ENCODE assay signal across 8 cellular contexts in genomic region chr19:52095172-52096014, GRCh38. TPM values are rescaled to one million over a fixed set of nuclear protein-coding genes. Genes with fewer than 3 reads are reported as not detected.
DNase-seq lines count a peak whose midpoint lies in the region; ATAC-seq, FAIRE-seq and TF ChIP-seq lines count a peak whose summit lies in the region.

ZNF841 (minus strand) TSS chr19:52095765; CDS start chr19:52084801, 10,964 bp downstream.

- H3K4me3 Mint-ChIP-seq in naive B cell: peak within 1 kb of the TSS; percentile 94 to 99 (median 98)

- H3K9me3 ChIP-seq in HUES6 (ENCODE audit: control insufficient read depth, insufficient read depth, low read depth, low read length) (peaks cover 42% of the 10 kb centered on the region), fibroblast of lung (ENCODE audit: control insufficient read depth, insufficient read depth, low read depth, low read length) (no peaks in the 10 kb centered on the region)

- H3K4me2 ChIP-seq in fibroblast of lung (ENCODE audit: extremely low read depth, insufficient read depth, low read length): peak within 1 kb of the TSS; percentile 88

- peaks cover 29% of the 10 kb centered on the region for H3K79me2 ChIP-seq in fibroblast of lung (ENCODE audit: control insufficient read depth, insufficient read depth, low read length)

- H3K9ac ChIP-seq in HUES6 (ENCODE audit: low read length) (peak within 1 kb of the TSS; percentile 86), fibroblast of lung (ENCODE audit: insufficient read depth, low read length) (peak within 1 kb of the TSS; percentile 64)

- peak within 1 kb of the TSS; percentile 58 for H2AFZ ChIP-seq in fibroblast of lung (ENCODE audit: low read length)

- H3K4me1 Mint-ChIP-seq in naive B cell: peaks cover 28 to 48% (median 39%) of the 10 kb centered on the region in 3 donors

- H3K36me3 Mint-ChIP-seq in naive B cell: peaks cover 27 to 53% of the 10 kb centered on the region in 2 donors

- H3K27ac Mint-ChIP-seq in naive B cell: peak within 1 kb of the TSS; percentile 76 to 97 (median 93)

- no peaks in the 10 kb centered on the region for H3K27me3 ChIP-seq in BJ (ENCODE audit: control insufficient read depth, insufficient read depth, low read length)
- no peaks in the 10 kb centered on the region for H3K27me3 ChIP-seq in HUES6 (ENCODE audit: control insufficient read depth, insufficient read depth, low read length)
- H3K27me3 ChIP-seq in fibroblast of lung (ENCODE audit: control insufficient read depth, insufficient read depth, low read length): no peaks in the 10 kb centered on the region

- TF ChIP-seq CTCF in BJ (IDR thresholded peaks at IDR 0.05; ENCODE audit: insufficient read depth, low read depth, low read length) (0 out of 2 replicates have a peak, but pooled peaks have one; percentile 12), fibroblast of lung (conservative IDR thresholded peaks at IDR 0.05 in 1 of 2, IDR thresholded peaks at IDR 0.05 in 1 of 2; ENCODE audit: low read depth in 1 of 2, low read length in 2 of 2) (no peak)

- H3K27ac ChIP-seq in HUES6 (ENCODE audit: low read depth, low read length) (peak within 1 kb of the TSS; percentile 12; the same call in 1 of the 2 replicates), fibroblast of lung (ENCODE audit: insufficient read depth, low read length) (peak within 1 kb of the TSS; percentile 83)

- peak; percentile 54 for FAIRE-seq in RCC 7860 (lab: Jason Lieb, UNC)

- H3K9me3 Mint-ChIP-seq in naive B cell: peaks cover 12 to 77% (median 38%) of the 10 kb centered on the region in 7 donors

- POLR2A ChIA-PET in BJ (lab: Charles Lee): no interaction called here

- H3K27me3 Mint-ChIP-seq in naive B cell: no peaks in the 10 kb centered on the region

- peak; percentile 92 for ATAC-seq in GM19452 (IDR thresholded peaks at IDR 0.05; ENCODE audit: unreplicated experiment)
- peak; percentile 98 for ATAC-seq in naive B cell (ENCODE audit: low read depth in 2 of 2)

- H4K20me1 ChIP-seq in fibroblast of lung (ENCODE audit: control insufficient read depth, extremely low read depth, insufficient read depth, low read length): no peaks in the 10 kb centered on the region

- H3K4me1 ChIP-seq in HUES6 (ENCODE audit: control insufficient read depth, insufficient read depth, low read length): no peaks in the 10 kb centered on the region
- H3K4me1 ChIP-seq in fibroblast of lung (ENCODE audit: control insufficient read depth, extremely low read depth, insufficient read depth, low read length): no peaks in the 10 kb centered on the region

- CTCF ChIA-PET in BJ (lab: Yijun Ruan, JAX): no interaction called here

- H3K36me3 ChIP-seq in BJ (ENCODE audit: control insufficient read depth, insufficient read depth, low read length) (peaks cover 3% of the 10 kb centered on the region), HUES6 (ENCODE audit: control insufficient read depth, insufficient read depth, low read length) (peaks cover 8% of the 10 kb centered on the region), fibroblast of lung (ENCODE audit: control insufficient read depth, insufficient read depth, low read length) (no peaks in the 10 kb centered on the region)

- H3K4me3 ChIP-seq in BJ (ENCODE audit: low read depth, low read length) (peak within 1 kb of the TSS; percentile 79), HUES6 (ENCODE audit: low read depth, low read length) (peak within 1 kb of the TSS; percentile 94), fibroblast of lung (replicated peaks in 1 of 4; ENCODE audit: control extremely low read depth in 1 of 4, insufficient read depth in 1 of 4, low read depth in 3 of 4, low read length in 4 of 4) (peak within 1 kb of the TSS; percentile 83 to 99 (median 91))

- DNase-seq in BJ (ENCODE audit: low read depth): peak; percentile 77
- peak; percentile 77 for DNase-seq in RCC 7860 (ENCODE audit: low spot score)
- DNase-seq in activated T-helper 1 cell treated with anti-CD3 and anti-CD28 coated beads, Interleukin-2, amount 50 U/mL, for 16 hours (ENCODE audit: low read depth in 1 of 2, low spot score in 1 of 2): peak; percentile 64 to 73
- DNase-seq in fibroblast of lung (ENCODE audit: low read depth in 2 of 2): peak; percentile 93 to 95
- DNase-seq in naive B cell: peak; percentile 83
- DNase-seq in stimulated activated CD8-positive, alpha-beta memory T cell treated with anti-CD3 and anti-CD28 coated beads, Interleukin-7, amount 100 ng/mL, for 4 hours (ENCODE audit: low read depth in 2 of 2): peak; percentile 81

RNA-seq across cellular contexts. Expression of gene ZNF841, which starts in this region (rescaled TPM):
- polyA plus RNA-seq in BJ (2011; rRNA removed) (4.8 and 6.7 TPM in 2 replicates), fibroblast of lung (6.3 and 9.8 TPM in 2 replicates), naive B cell (ENCODE audit: low read depth in 6 of 6) (1 to 10 TPM; 2.9 to 8.2 (median 4.2) TPM)
- 14.9 and 15.6 TPM in 2 replicates for polyA minus RNA-seq in BJ (2011; rRNA and poly(A)+ RNA removed)
- total RNA-seq in fibroblast of lung: 19.8 and 27.4 TPM in 2 replicates
- 4.5 and 7.9 TPM in 2 replicates for polyA plus RNA-seq in fibroblast of lung (2012)
- 16.5 and 34.3 TPM in 2 replicates for polyA minus RNA-seq in fibroblast of lung (ENCODE audit: low replicate concordance)

Comparison
In these comparisons a context has a peak if more than half of its experiments do, and no peak if none do; other contexts are left out.
1. Peak in every context shown above with its lines: DNase-seq, ATAC-seq, H3K4me3 ChIP-seq and H3K27ac ChIP-seq.